ENCODE assay signal across 8 cellular contexts in genomic region chr17:82697808-82698064, GRCh38. TPM values are rescaled to one million over a fixed set of nuclear protein-coding genes. Genes with fewer than 3 reads are reported as not detected.
A peak's percentile ranks its signal among the peaks of the same experiment; 100 is the strongest.
DNase-seq lines count a peak whose midpoint lies in the region; ATAC-seq and TF ChIP-seq lines count a peak whose summit lies in the region.

No MANE protein-coding gene starts in this region.

- TF ChIP-seq CTCF in OCI-LY1 (IDR thresholded peaks at IDR 0.05; ENCODE audit: low read length): no peak
- TF ChIP-seq CTCF in epithelial cell of esophagus (IDR thresholded peaks at IDR 0.05; ENCODE audit: insufficient read depth, low read depth, low read length, missing control alignments): no peak
- TF ChIP-seq CTCF in ovary (IDR thresholded peaks at IDR 0.05): no peak

- peaks cover 0 to 18% (median 12%) of the 10 kb centered on the region in 11 experiments; a peak in 10 of 22 replicates for H4K20me1 ChIP-seq in BLaER1 treated with 17β-estradiol and CSF1 and Interleukin-3, amounts not matched to agents 10 nM and 100 nM
- H4K20me1 ChIP-seq in OCI-LY1 (ENCODE audit: insufficient read depth, low read length): no peaks in the 10 kb centered on the region

- H3F3A ChIP-seq in OCI-LY1 (ENCODE audit: insufficient read depth, low read length): no peaks in the 10 kb centered on the region

- peaks cover 0 to 28% (median 12%) of the 10 kb centered on the region in 11 experiments; a peak in 12 of 22 replicates for H3K36me3 ChIP-seq in BLaER1 treated with 17β-estradiol and CSF1 and Interleukin-3, amounts not matched to agents 10 nM and 100 nM
- peaks cover 9% of the 10 kb centered on the region; the same call in 1 of the 2 replicates for H3K36me3 ChIP-seq in OCI-LY1 (ENCODE audit: insufficient read depth, low read length)
- H3K36me3 ChIP-seq in ovary: no peaks in the 10 kb centered on the region

- intact Hi-C loops in ovary (cut with DNase I): no loop called here

- peaks cover 32 to 43% (median 40%) of the 10 kb centered on the region in 11 experiments for H3K9me3 ChIP-seq in BLaER1 treated with 17β-estradiol and CSF1 and Interleukin-3, amounts not matched to agents 10 nM and 100 nM (replicated peaks in 1 of 11)
- H3K9me3 ChIP-seq in OCI-LY1 (ENCODE audit: low read length): peaks cover 16% of the 10 kb centered on the region
- H3K9me3 ChIP-seq in ovary: no peaks in the 10 kb centered on the region

- H3K27ac ChIP-seq in BLaER1 treated with 17β-estradiol and CSF1 and Interleukin-3, amounts not matched to agents 10 nM and 100 nM: no peak overlapping the region; a peak in 1 of 22 replicates
- H3K27ac ChIP-seq in OCI-LY1 (ENCODE audit: low read depth, low read length, poor library complexity, severe bottlenecking): no peak overlapping the region
- H3K27ac ChIP-seq in ovary: no peak overlapping the region

- peak overlapping the region; percentile 42 to 78 (median 66); a peak in 21 of 22 replicates for H3K9ac ChIP-seq in BLaER1 treated with 17β-estradiol and CSF1 and Interleukin-3, amounts not matched to agents 10 nM and 100 nM
- no peak overlapping the region for H3K9ac ChIP-seq in OCI-LY1 (ENCODE audit: low read length)

- peaks cover 7 to 38% (median 23%) of the 10 kb centered on the region in 10 experiments; a peak in 19 of 20 replicates for H3K4me1 ChIP-seq in BLaER1 treated with 17β-estradiol and CSF1 and Interleukin-3, amounts not matched to agents 10 nM and 100 nM
- peaks cover 9% of the 10 kb centered on the region for H3K4me1 ChIP-seq in OCI-LY1 (ENCODE audit: insufficient read depth, low read length, severe bottlenecking)
- peaks cover 18% of the 10 kb centered on the region for H3K4me1 ChIP-seq in ovary (ENCODE audit: insufficient read depth)

- TF ChIP-seq POLR2A in ovary (IDR thresholded peaks at IDR 0.05): no peak

- no peaks in the 10 kb centered on the region for H3K79me2 ChIP-seq in OCI-LY1 (ENCODE audit: insufficient read depth, low read length)

- no peak for DNase-seq in epithelial cell of esophagus (ENCODE audit: low read depth)
- no peak for DNase-seq in ovary
- no peak for DNase-seq in NCI-H1105 (lab: John Stamatoyannopoulos, UW)
- DNase-seq in NCI-H2196 (lab: John Stamatoyannopoulos, UW; ENCODE audit: unreplicated experiment): no peak
- no peak for DNase-seq in medulla oblongata (ENCODE audit: extremely low spot score)

- H3K9me2 ChIP-seq in OCI-LY1 (ENCODE audit: low read depth, low read length): no peaks in the 10 kb centered on the region

- 0 to 2% (median 1%) methylated on average over 19 to 32 of the region's 32 CpGs for WGBS in ovary, 3 donors

- ATAC-seq in HG03175 (IDR thresholded peaks at IDR 0.05; ENCODE audit: unreplicated experiment): no peak

- H2AFZ ChIP-seq in OCI-LY1 (ENCODE audit: low read length): no peak overlapping the region

- peaks cover 25 to 50% (median 31%) of the 10 kb centered on the region in 11 experiments for H3K27me3 ChIP-seq in BLaER1 treated with 17β-estradiol and CSF1 and Interleukin-3, amounts not matched to agents 10 nM and 100 nM
- H3K27me3 ChIP-seq in OCI-LY1 (ENCODE audit: insufficient read depth, low read length) (peaks cover 3% of the 10 kb centered on the region; the same call in 1 of the 2 replicates), ovary (no peaks in the 10 kb centered on the region)

- peak overlapping the region; percentile 89 to 96 (median 94) for H3K4me2 ChIP-seq in BLaER1 treated with 17β-estradiol and CSF1 and Interleukin-3, amounts not matched to agents 10 nM and 100 nM
- peak overlapping the region; percentile 76 for H3K4me2 ChIP-seq in OCI-LY1 (ENCODE audit: low read length)

- H3K4me3 ChIP-seq in BLaER1 treated with 17β-estradiol and CSF1 and Interleukin-3, amounts not matched to agents 10 nM and 100 nM: peak overlapping the region; percentile 56 to 76 (median 64)
- H3K4me3 ChIP-seq in OCI-LY1 (ENCODE audit: low read depth, low read length, poor library complexity, severe bottlenecking) (peak overlapping the region; percentile 65), epithelial cell of esophagus (ENCODE audit: low read length) (peak overlapping the region; percentile 56), ovary (peak overlapping the region; percentile 55)

- TF ChIP-seq EP300 in ovary (IDR thresholded peaks at IDR 0.05): no peak

RNA-seq across cellular contexts. Expression of gene RAB40B, which starts 0.8 kb away (rescaled TPM):
- 10 to 100 TPM; 10.0 to 25.9 (median 14.9) TPM for total RNA-seq in ovary
- 10 to 100 TPM in 1 of 2 donors, 1 to 10 TPM in 1; 9.2 to 18.6 TPM for polyA plus RNA-seq in ovary

RNA-seq across cellular contexts. Expression of gene FN3KRP, which starts 18.8 kb away (rescaled TPM):
- 10 to 100 TPM in 6 of 7 donors, 1 to 10 TPM in 1; 9.9 to 48.6 (median 39.0) TPM for total RNA-seq in ovary
- 10 to 100 TPM; 37.9 to 51.5 TPM for polyA plus RNA-seq in ovary

RNA-seq across cellular contexts. Expression of gene FN3K, which starts 37.7 kb away (rescaled TPM):
- 100 to 1,000 TPM in 1 of 7 donors, 10 to 100 TPM in 6; 14.5 to 106 (median 44.6) TPM for total RNA-seq in ovary
- polyA plus RNA-seq in ovary: 10 to 100 TPM; 12.0 to 22.0 TPM

RNA-seq across cellular contexts. Expression of gene WDR45B, which starts 49.5 kb away (rescaled TPM):
- total RNA-seq in ovary: 10 to 100 TPM; 43.0 to 99.3 (median 83.5) TPM
- polyA plus RNA-seq in ovary: 10 to 100 TPM; 55.2 to 58.0 TPM

RNA-seq across cellular contexts. Expression of gene TBCD, which starts 54.1 kb away (rescaled TPM):
- 10 to 100 TPM; 44.4 to 88.3 (median 71.4) TPM for total RNA-seq in ovary
- 10 to 100 TPM; 29.2 to 55.9 TPM for polyA plus RNA-seq in ovary
